In the genomic region with DNA sequence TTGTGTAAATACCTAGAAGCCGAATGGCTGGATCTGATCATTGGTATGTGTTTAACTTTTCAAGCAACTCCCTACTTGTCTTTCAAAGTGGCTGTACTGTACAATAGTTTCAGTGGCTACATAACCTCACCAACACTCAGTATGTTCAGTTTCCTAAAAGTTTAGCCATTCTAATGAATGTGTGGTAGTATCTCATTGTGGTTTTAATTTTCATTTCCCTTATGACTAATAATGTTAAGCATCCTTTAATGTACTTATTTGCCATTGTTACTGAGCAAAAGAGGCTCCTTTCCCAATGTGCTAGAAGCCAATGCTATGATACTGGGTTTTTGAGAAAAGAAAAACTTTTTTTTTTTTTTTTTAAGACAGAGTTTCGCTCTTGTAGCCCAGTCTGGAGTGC, we compare ENCODE assay signal across 1 cellular context.
TF ChIP-seq lines count a peak whose summit lies in the region.

No MANE protein-coding gene starts in this region.

TF ChIP-seq in GM23338, 12 proteins besides CTCF, POLR2A, EP300 and RAD21 (continued from another document):
- TF ChIP-seq, protein P1, sequence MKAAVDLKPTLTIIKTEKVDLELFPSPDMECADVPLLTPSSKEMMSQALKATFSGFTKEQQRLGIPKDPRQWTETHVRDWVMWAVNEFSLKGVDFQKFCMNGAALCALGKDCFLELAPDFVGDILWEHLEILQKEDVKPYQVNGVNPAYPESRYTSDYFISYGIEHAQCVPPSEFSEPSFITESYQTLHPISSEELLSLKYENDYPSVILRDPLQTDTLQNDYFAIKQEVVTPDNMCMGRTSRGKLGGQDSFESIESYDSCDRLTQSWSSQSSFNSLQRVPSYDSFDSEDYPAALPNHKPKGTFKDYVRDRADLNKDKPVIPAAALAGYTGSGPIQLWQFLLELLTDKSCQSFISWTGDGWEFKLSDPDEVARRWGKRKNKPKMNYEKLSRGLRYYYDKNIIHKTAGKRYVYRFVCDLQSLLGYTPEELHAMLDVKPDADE (IDR thresholded peaks at IDR 0.05) = no peak
- no peak for TF ChIP-seq ZNF114 (CRISPR knock-in tag; IDR thresholded peaks at IDR 0.05)
